ENCODE assay signal across 27 cellular contexts in genomic region chr19:30731596-30731995, GRCh38.
"Had no signal": no experiment of that assay in that cellular context is flagged by ENCODE, and none has a peak within 500 bp of the region (broad histone marks: within the 10 kb centered on the region; RNA-seq: fewer than 3 reads in every experiment).

No MANE protein-coding gene starts in this region.

- H3K27me3 ChIP-seq: ascending aorta, breast epithelium, cardiac muscle cell, colonic mucosa, esophagus squamous epithelium, gastroesophageal sphincter had no signal

- H3K4me1 ChIP-seq: ascending aorta, breast epithelium, colonic mucosa, esophagus squamous epithelium, gastroesophageal sphincter had no signal

- DNase-seq: activated CD4-positive, alpha-beta memory T cell treated with anti-CD3 and anti-CD28 coated beads for 36 hours; activated CD4-positive, alpha-beta T cell treated with anti-CD3 and anti-CD28 coated beads for 36 hours; activated CD4-positive, alpha-beta T cell treated with anti-CD3 and anti-CD28 coated beads, Interleukin-2, amount 10 ng/mL, durations not matched to agents 24 days and 14 days; activated CD4-positive, CD25-positive, alpha-beta regulatory T cell; activated CD4-positive, CD25-positive, alpha-beta regulatory T cell treated with anti-CD3 and anti-CD28 coated beads, Interleukin-2, amount 50 U/mL, for 72 hours; activated CD8-positive, alpha-beta memory T cell treated with anti-CD3 and anti-CD28 coated beads, Interleukin-2, amount 10 ng/mL, durations not matched to agents 7 days and 5 days; activated CD8-positive, alpha-beta memory T cell treated with anti-CD3 and anti-CD28 coated beads, Interleukin-2, amount 50 U/mL, for 4 hours; activated CD8-positive, alpha-beta T cell treated with anti-CD3 and anti-CD28 coated beads, Interleukin-2, amount 10 ng/mL, durations not matched to agents 7 days and 5 days; activated gamma-delta T cell; activated naive CD4-positive, alpha-beta T cell; activated naive CD4-positive, alpha-beta T cell treated with anti-CD3 and anti-CD28 coated beads, Interleukin-2, amount 10 ng/mL, durations not matched to agents 7 days and 5 days; activated naive CD8-positive, alpha-beta T cell treated with anti-CD3 and anti-CD28 coated beads, Interleukin-2, amount 10 ng/mL, durations not matched to agents 7 days and 5 days; activated T-cell treated with anti-CD3 and anti-CD28 coated beads, Interleukin-2, amount 50 U/mL, for 1 hour; activated T-cell treated with anti-CD3 and anti-CD28 coated beads, Interleukin-2, amount 50 U/mL, for 72 hours; central memory CD4-positive, alpha-beta T cell; cerebellar nuclear complex; colonic mucosa; effector CD8-positive, alpha-beta T cell; esophagus squamous epithelium; foreskin melanocyte; T-helper 2 cell had no signal

- H3K9me3 ChIP-seq: ascending aorta, breast epithelium, colonic mucosa, esophagus squamous epithelium, gastroesophageal sphincter had no signal

- H3K27ac ChIP-seq: ascending aorta, breast epithelium, cardiac muscle cell, colonic mucosa, epithelial cell of prostate, esophagus squamous epithelium, gastroesophageal sphincter had no signal

- H3K36me3 ChIP-seq: ascending aorta, breast epithelium, cardiac muscle cell, colonic mucosa, esophagus squamous epithelium, gastroesophageal sphincter had no signal

- ATAC-seq: activated CD4-positive, alpha-beta T cell treated with anti-CD3 and anti-CD28 coated beads for 36 hours; activated CD8-positive, alpha-beta memory T cell treated with anti-CD3 and anti-CD28 coated beads, Interleukin-2, amount 10 ng/mL, durations not matched to agents 7 days and 5 days; activated CD8-positive, alpha-beta T cell treated with anti-CD3 and anti-CD28 coated beads, Interleukin-2, amount 10 ng/mL, durations not matched to agents 7 days and 5 days; activated naive CD4-positive, alpha-beta T cell treated with anti-CD3 and anti-CD28 coated beads, Interleukin-2, amount 50 U/mL, for 72 hours; activated T-cell treated with anti-CD3 and anti-CD28 coated beads, Interleukin-2, amount 50 U/mL, for 72 hours; gastroesophageal sphincter had no signal

- H3K4me3 ChIP-seq: ascending aorta, breast epithelium, cardiac muscle cell, colonic mucosa, esophagus squamous epithelium, gastroesophageal sphincter had no signal
